21 cellular contexts compared by ENCODE assay signal in genomic region chr2:128041561-128041960, GRCh38. TPM values are rescaled to one million over a fixed set of nuclear protein-coding genes. Genes with fewer than 3 reads are reported as not detected.
DNase-seq lines count a peak whose midpoint lies in the region; ATAC-seq, FAIRE-seq and TF ChIP-seq lines count a peak whose summit lies in the region.
"Had no signal": no experiment of that assay in that cellular context is flagged by ENCODE, and none has a peak within 500 bp of the region (broad histone marks: within the 10 kb centered on the region; RNA-seq: fewer than 3 reads in every experiment).

No MANE protein-coding gene starts in this region.

- H3K4me1 ChIP-seq in SJSA1 (replicated peaks) (peaks cover 12% of the 10 kb centered on the region), trophoblast cell (ENCODE audit: control insufficient read depth in 1 of 2, insufficient read depth in 2 of 2, low read length in 2 of 2) (peaks cover 0 to 2% of the 10 kb centered on the region in 2 experiments)
- H3K4me1 ChIP-seq: BLaER1, HAP-1 had no signal

- no peak overlapping the region for H3K23ac ChIP-seq in trophoblast cell (ENCODE audit: low read length)

- no peak overlapping the region for H4K8ac ChIP-seq in trophoblast cell (ENCODE audit: low read depth, low read length)

- H3K36me3 ChIP-seq in SJSA1 (no peaks in the 10 kb centered on the region), trophoblast cell (ENCODE audit: control insufficient read depth in 1 of 2, insufficient read depth in 2 of 2, low read length in 2 of 2) (no peaks in the 10 kb centered on the region)
- H3K36me3 ChIP-seq: BLaER1, HAP-1 had no signal

- no peaks in the 10 kb centered on the region for H3K79me2 ChIP-seq in trophoblast cell (ENCODE audit: control insufficient read depth, insufficient read depth, low read length, poor library complexity)

- H2BK5ac ChIP-seq in trophoblast cell (ENCODE audit: low read depth, low read length, poor library complexity), result no peak overlapping the region

- H3K4me2 ChIP-seq in trophoblast cell (ENCODE audit: low read length), result no peak overlapping the region
- H3K4me2 ChIP-seq: BLaER1, GM23338 had no signal

- no peak for TF ChIP-seq POLR2A in H54 (IDR thresholded peaks at IDR 0.05; ENCODE audit: low read depth, low read length)

- H3K9me3 ChIP-seq in SJSA1 (replicated peaks), result peaks cover 31% of the 10 kb centered on the region
- peaks cover 18% of the 10 kb centered on the region for H3K9me3 ChIP-seq in trophoblast cell (ENCODE audit: insufficient read depth, low read depth, low read length)

- H2BK120ac ChIP-seq in trophoblast cell (ENCODE audit: insufficient read depth, low read length, poor library complexity), result no peak overlapping the region

- no CpG with 5 or more reads among the region's 3 CpGs for WGBS in trophoblast cell (ENCODE audit: extremely low coverage, insufficient coverage, insufficient read length)

- H4K12ac ChIP-seq in trophoblast cell (ENCODE audit: low read depth, low read length), result no peak overlapping the region

- no peaks in the 10 kb centered on the region for H3K79me1 ChIP-seq in trophoblast cell (ENCODE audit: low read length)

- no peak for FAIRE-seq in H54 (lab: Jason Lieb, UNC)
- FAIRE-seq: G401.6, GM12891, GM19239 had no signal

- H3K4me3 ChIP-seq in SJSA1, result no peak overlapping the region
- no peak overlapping the region for H3K4me3 ChIP-seq in fibroblast of mammary gland (ENCODE audit: control insufficient read depth, low read depth, low read length)
- no peak overlapping the region for H3K4me3 ChIP-seq in trophoblast cell (ENCODE audit: low read depth, low read length)
- H3K4me3 ChIP-seq: BLaER1, GM23338, HAP-1 had no signal

- no peak overlapping the region for H2AK5ac ChIP-seq in trophoblast cell (ENCODE audit: low read length)

- H3K9ac ChIP-seq in trophoblast cell (ENCODE audit: low read length), result no peak overlapping the region
- H3K9ac ChIP-seq: BLaER1 had no signal

- no peak overlapping the region for H2BK12ac ChIP-seq in trophoblast cell (ENCODE audit: low read length)

- DNase-seq in DMS53 (lab: John Stamatoyannopoulos, UW) (peak; percentile 11), DMS53 treated with DMSO at 0.1 percent for 48 hours (lab: John Stamatoyannopoulos, UW; ENCODE audit: unreplicated experiment) (no peak), SJSA1 (ENCODE audit: low read depth in 1 of 2, low spot score in 2 of 2) (peak; percentile 69 to 86), fibroblast of mammary gland (ENCODE audit: low read depth) (peak; percentile 8), trophoblast cell (peak; percentile 88 to 93), H54 (ENCODE audit: insufficient read length, low spot score) (no peak)
- no peak for DNase-seq in activated effector memory CD4-positive, alpha-beta T cell treated with anti-CD3 and anti-CD28 coated beads, Interleukin-2, amount 50 U/mL, for 16 hours
- DNase-seq: CD4-positive, alpha-beta memory T cell; DMS153; DND-41; EL; KG1 had no signal

- no peak overlapping the region for H3K4ac ChIP-seq in trophoblast cell (ENCODE audit: low read depth, low read length)

- no peak for TF ChIP-seq CTCF in fibroblast of mammary gland (conservative IDR thresholded peaks at IDR 0.05; ENCODE audit: control insufficient read depth, insufficient read depth, low read depth, low read length)

- ATAC-seq in HG03460 (IDR thresholded peaks at IDR 0.05; ENCODE audit: unreplicated experiment), result no peak
- ATAC-seq: GM23338 had no signal

- H3K27me3 ChIP-seq in SJSA1 (replicated peaks), result no peaks in the 10 kb centered on the region
- no peaks in the 10 kb centered on the region for H3K27me3 ChIP-seq in trophoblast cell (ENCODE audit: insufficient read depth, low read length)
- H3K27me3 ChIP-seq: BLaER1 had no signal

- no peak overlapping the region for H2AFZ ChIP-seq in trophoblast cell (ENCODE audit: insufficient read depth, low read length, poor library complexity)
- H2AFZ ChIP-seq: GM23338 had no signal

- 0 out of 2 replicates have a peak overlapping the region, but pooled peaks have one; percentile 13 for H3K27ac ChIP-seq in SJSA1
- H3K27ac ChIP-seq in trophoblast cell (ENCODE audit: low read depth, low read length), result no peak overlapping the region
- H3K27ac ChIP-seq: 22Rv1, BLaER1, HL-60 had no signal

- H3K14ac ChIP-seq in trophoblast cell (ENCODE audit: low read length), result no peak overlapping the region

- no peak overlapping the region for H3K18ac ChIP-seq in trophoblast cell (ENCODE audit: low read length)

- no peak overlapping the region for H4K91ac ChIP-seq in trophoblast cell (ENCODE audit: low read depth, low read length)

RNA-seq across cellular contexts. Expression of gene SAP130, which starts 13.7 kb away (rescaled TPM):
- total RNA-seq in SJSA1 (2014; rRNA removed; shearing (Covaris generic)), result 10.9 and 11.2 TPM in 2 replicates
- polyA plus RNA-seq in trophoblast cell (2013), result 38.1 and 38.8 TPM in 2 replicates

RNA-seq across cellular contexts. Expression of gene UGGT1, which starts 49.4 kb away (rescaled TPM):
- 71.3 and 78.2 TPM in 2 replicates for total RNA-seq in SJSA1 (2014; rRNA removed; shearing (Covaris generic))
- 57.3 and 59.1 TPM in 2 replicates for polyA plus RNA-seq in trophoblast cell (2013)

Comparison
In these comparisons a context has a peak if more than half of its experiments do, and no peak if none do; other contexts are left out.
1. DNase-seq: peak in DMS53 (single experiment), SJSA1 (2 of 2), fibroblast of mammary gland (single experiment) and trophoblast cell (2 of 2); none in DMS53 treated with DMSO at 0.1 percent for 48 hours (single experiment), H54 (single experiment) and activated effector memory CD4-positive, alpha-beta T cell treated with anti-CD3 and anti-CD28 coated beads, Interleukin-2, amount 50 U/mL, for 16 hours (single experiment).